8 cellular contexts compared by ENCODE assay signal in genomic region chr4:146095091-146095690, GRCh38.
DNase-seq lines count a peak whose midpoint lies in the region; ATAC-seq, FAIRE-seq and TF ChIP-seq lines count a peak whose summit lies in the region.

No MANE protein-coding gene starts in this region.

- CTCF ChIA-PET in activated CD8-positive, alpha-beta memory T cell treated with anti-CD3 and anti-CD28 coated beads, Interleukin-2, amount 10 ng/mL, durations not matched to agents 7 days and 5 days (lab: Charles Lee), result interaction anchor here (0.6 to 1.6 kb wide), 10 partner anchors 9 to 1002 kb away, joined by 3 to 8 read pairs (median 3); no protein-coding TSS in a partner anchor

- H2AFZ ChIP-seq in astrocyte (ENCODE audit: low read depth, low read length), result no peak overlapping the region

- H3K27me3 Mint-ChIP-seq in astrocyte (ENCODE audit: low read depth, unreplicated experiment), result no peaks in the 10 kb centered on the region
- H3K27me3 Mint-ChIP-seq in activated CD8-positive, alpha-beta memory T cell treated with anti-CD3 and anti-CD28 coated beads, Interleukin-2, amount 10 ng/mL, durations not matched to agents 7 days and 5 days, result peaks cover 17% of the 10 kb centered on the region

- ATAC-seq in left colon, result peak; percentile 59
- ATAC-seq in activated CD8-positive, alpha-beta memory T cell treated with anti-CD3 and anti-CD28 coated beads, Interleukin-2, amount 10 ng/mL, durations not matched to agents 7 days and 5 days, result no peak

- TF ChIP-seq CTCF in astrocyte (IDR thresholded peaks at IDR 0.05; ENCODE audit: insufficient read depth, low read depth, low read length) (peak; percentile 90), vagina (IDR thresholded peaks at IDR 0.05) (peak in 2 of 3 experiments; percentile 8 to 47)

- H3K4me1 ChIP-seq in astrocyte (ENCODE audit: insufficient read depth, low read length), result no peaks in the 10 kb centered on the region
- H3K4me1 ChIP-seq in vagina, result no peaks in the 10 kb centered on the region

- no peak overlapping the region for H3K4me2 ChIP-seq in astrocyte (ENCODE audit: low read length)

- H3K36me3 ChIP-seq in astrocyte (ENCODE audit: insufficient read depth, low read length) (no peaks in the 10 kb centered on the region), vagina (no peaks in the 10 kb centered on the region)

- DNase-seq in AG08396 (ENCODE audit: low spot score) (peak; percentile 30), ELF-1 (ENCODE audit: low read depth, low spot score) (peak; percentile 21), NCI-H1105 (lab: John Stamatoyannopoulos, UW) (peak; percentile 13), astrocyte (ENCODE audit: low read depth) (peak; percentile 12), left colon (peak in 1 of 2 donors; percentile 54), vagina (ENCODE audit: extremely low spot score in 2 of 2) (no peak), activated T-cell treated with anti-CD3 and anti-CD28 coated beads for 4 hours (no peak)
- DNase-seq in activated CD8-positive, alpha-beta memory T cell treated with anti-CD3 and anti-CD28 coated beads, Interleukin-2, amount 10 ng/mL, durations not matched to agents 7 days and 5 days, result no peak

- H3K36me3 Mint-ChIP-seq in astrocyte (ENCODE audit: low read depth, unreplicated experiment), result no peaks in the 10 kb centered on the region
- no peaks in the 10 kb centered on the region for H3K36me3 Mint-ChIP-seq in activated CD8-positive, alpha-beta memory T cell treated with anti-CD3 and anti-CD28 coated beads, Interleukin-2, amount 10 ng/mL, durations not matched to agents 7 days and 5 days

- H3K9me3 ChIP-seq in astrocyte (ENCODE audit: insufficient read depth, low read depth, low read length), result no peaks in the 10 kb centered on the region
- H3K9me3 ChIP-seq in vagina, result no peaks in the 10 kb centered on the region

- H3K9me3 Mint-ChIP-seq in astrocyte (ENCODE audit: unreplicated experiment), result peaks cover 2% of the 10 kb centered on the region
- no peaks in the 10 kb centered on the region for H3K9me3 Mint-ChIP-seq in activated CD8-positive, alpha-beta memory T cell treated with anti-CD3 and anti-CD28 coated beads, Interleukin-2, amount 10 ng/mL, durations not matched to agents 7 days and 5 days (ENCODE audit: low read depth)

- TF ChIP-seq POLR2A in vagina (IDR thresholded peaks at IDR 0.05), result no peak

- no peak overlapping the region for H3K4me3 Mint-ChIP-seq in astrocyte (ENCODE audit: unreplicated experiment)
- no peak overlapping the region for H3K4me3 Mint-ChIP-seq in activated CD8-positive, alpha-beta memory T cell treated with anti-CD3 and anti-CD28 coated beads, Interleukin-2, amount 10 ng/mL, durations not matched to agents 7 days and 5 days

- FAIRE-seq in astrocyte (lab: Jason Lieb, UNC), result no peak

- intact Hi-C loops in left colon (cut with DNase I, micrococcal nuclease) (no loop called here), vagina (cut with DNase I) (no loop called here)

- H3K9ac ChIP-seq in astrocyte (ENCODE audit: low read length), result no peak overlapping the region

- no peaks in the 10 kb centered on the region for H3K4me1 Mint-ChIP-seq in astrocyte (ENCODE audit: low read depth, unreplicated experiment)
- peaks cover 6% of the 10 kb centered on the region for H3K4me1 Mint-ChIP-seq in activated CD8-positive, alpha-beta memory T cell treated with anti-CD3 and anti-CD28 coated beads, Interleukin-2, amount 10 ng/mL, durations not matched to agents 7 days and 5 days

- no peaks in the 10 kb centered on the region for H4K20me1 ChIP-seq in astrocyte (ENCODE audit: insufficient read depth, low read length)

- no peak overlapping the region for H3K27ac Mint-ChIP-seq in astrocyte (ENCODE audit: unreplicated experiment)
- no peak overlapping the region for H3K27ac Mint-ChIP-seq in activated CD8-positive, alpha-beta memory T cell treated with anti-CD3 and anti-CD28 coated beads, Interleukin-2, amount 10 ng/mL, durations not matched to agents 7 days and 5 days

- H3K27me3 ChIP-seq in astrocyte (ENCODE audit: insufficient read depth, low read length), result no peaks in the 10 kb centered on the region
- H3K27me3 ChIP-seq in vagina, result no peaks in the 10 kb centered on the region

- H3K27ac ChIP-seq in astrocyte (ENCODE audit: low read depth, low read length), result no peak overlapping the region
- no peak overlapping the region for H3K27ac ChIP-seq in vagina

- H3K4me3 ChIP-seq in astrocyte (ENCODE audit: insufficient read depth, low read depth, low read length) (no peak overlapping the region), vagina (no peak overlapping the region)

- H3K79me2 ChIP-seq in astrocyte (ENCODE audit: insufficient read depth, low read length), result no peaks in the 10 kb centered on the region

Comparison
In these comparisons a context has a peak if more than half of its experiments do, and no peak if none do; other contexts are left out.
1. DNase-seq: peak in AG08396 (single experiment), ELF-1 (single experiment), NCI-H1105 (single experiment) and astrocyte (single experiment); none in vagina (0 of 2), activated CD8-positive, alpha-beta memory T cell treated with anti-CD3 and anti-CD28 coated beads, Interleukin-2, amount 10 ng/mL, durations not matched to agents 7 days and 5 days (single experiment) and activated T-cell treated with anti-CD3 and anti-CD28 coated beads for 4 hours (single experiment).